18 cellular contexts compared by ENCODE assay signal in the genomic region with DNA sequence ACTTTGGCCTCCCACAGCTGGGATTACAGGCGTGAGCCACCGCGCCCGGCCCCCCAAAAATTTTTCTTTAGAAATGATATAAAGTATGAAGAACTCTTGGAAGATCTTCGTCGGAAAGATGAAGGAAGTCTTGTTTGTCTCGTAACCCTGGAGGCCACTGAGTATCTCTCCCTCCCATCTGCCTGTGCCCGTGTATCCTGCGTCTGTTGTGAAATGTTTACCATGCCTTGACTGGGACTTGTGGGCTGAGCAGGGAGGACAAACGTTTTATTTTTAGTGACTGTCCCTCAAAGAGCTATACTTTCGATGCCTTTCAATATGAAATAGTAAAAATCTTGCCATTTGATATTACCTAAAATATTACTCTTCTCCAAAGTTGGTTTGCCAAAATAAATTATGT.
DNase-seq lines count a peak whose midpoint lies in the region; ATAC-seq and TF ChIP-seq lines count a peak whose summit lies in the region.
"Had no signal": no experiment of that assay in that cellular context is flagged by ENCODE, and none has a peak within 500 bp of the region (broad histone marks: within the 10 kb centered on the region; RNA-seq: fewer than 3 reads in every experiment).

No MANE protein-coding gene starts in this region.

- H3K9me3 ChIP-seq in KOPT-K1 (ENCODE audit: insufficient read depth, low read length, poor library complexity, severe bottlenecking) = no peaks in the 10 kb centered on the region
- H3K9me3 ChIP-seq: body of pancreas, colonic mucosa, MG63, pancreas, sigmoid colon had no signal

- H3K27ac ChIP-seq in KOPT-K1 (ENCODE audit: low read depth, low read length, poor library complexity, severe bottlenecking) = peak overlapping the region; percentile 97
- H3K27ac ChIP-seq in coronary artery = no peak overlapping the region
- H3K27ac ChIP-seq: body of pancreas, colonic mucosa, pancreas, VCaP had no signal

- peak overlapping the region; percentile 95 for H3K27ac Mint-ChIP-seq in activated naive CD4-positive, alpha-beta T cell treated with anti-CD3 and anti-CD28 coated beads, Interleukin-2, amount 10 ng/mL, durations not matched to agents 7 days and 5 days
- peak overlapping the region; percentile 91 for H3K27ac Mint-ChIP-seq in activated naive CD8-positive, alpha-beta T cell
- peak overlapping the region; percentile 79 for H3K27ac Mint-ChIP-seq in stimulated activated memory B cell treated with anti-CD40 and anti-IgM and Interleukin-4, amounts not matched to agents 10 μg/mL and 1 μg/mL and 100 μg/mL, for 72 hours

- H3K36me3 Mint-ChIP-seq in activated naive CD4-positive, alpha-beta T cell treated with anti-CD3 and anti-CD28 coated beads, Interleukin-2, amount 10 ng/mL, durations not matched to agents 7 days and 5 days = peaks cover 49% of the 10 kb centered on the region
- peaks cover 10% of the 10 kb centered on the region for H3K36me3 Mint-ChIP-seq in activated naive CD8-positive, alpha-beta T cell
- H3K36me3 Mint-ChIP-seq in stimulated activated memory B cell treated with anti-CD40 and anti-IgM and Interleukin-4, amounts not matched to agents 10 μg/mL and 1 μg/mL and 100 μg/mL, for 72 hours = peaks cover 29% of the 10 kb centered on the region

- DNase-seq in activated naive CD4-positive, alpha-beta T cell treated with anti-CD3 and anti-CD28 coated beads, Interleukin-2, amount 10 ng/mL, durations not matched to agents 7 days and 5 days = no peak
- DNase-seq in activated naive CD4-positive, alpha-beta T cell treated with Interleukin-2 at 50 U/mL for 16 hours = no peak
- DNase-seq in foreskin fibroblast = no peak
- DNase-seq in cerebellar cortex (ENCODE audit: low spot score) = no peak
- no peak for DNase-seq in coronary artery (ENCODE audit: low spot score)
- DNase-seq: body of pancreas, colonic mucosa, DMS79, left cardiac atrium, mesenchymal stem cell, MG63, pancreas, sigmoid colon had no signal

- peak overlapping the region; percentile 67 for H3K4me3 Mint-ChIP-seq in activated naive CD4-positive, alpha-beta T cell treated with anti-CD3 and anti-CD28 coated beads, Interleukin-2, amount 10 ng/mL, durations not matched to agents 7 days and 5 days
- H3K4me3 Mint-ChIP-seq in activated naive CD8-positive, alpha-beta T cell = peak overlapping the region; percentile 83
- no peak overlapping the region for H3K4me3 Mint-ChIP-seq in stimulated activated memory B cell treated with anti-CD40 and anti-IgM and Interleukin-4, amounts not matched to agents 10 μg/mL and 1 μg/mL and 100 μg/mL, for 72 hours

- H3K4me3 ChIP-seq in foreskin fibroblast (ENCODE audit: low read depth in 1 of 2, low read length in 2 of 2) = no peak overlapping the region
- H3K4me3 ChIP-seq in coronary artery = no peak overlapping the region
- H3K4me3 ChIP-seq: body of pancreas, colonic mucosa, MG63, pancreas, sigmoid colon had no signal

- CTCF ChIA-PET in activated naive CD4-positive, alpha-beta T cell treated with anti-CD3 and anti-CD28 coated beads, Interleukin-2, amount 10 ng/mL, durations not matched to agents 7 days and 5 days (lab: Charles Lee) = no interaction called here

- ATAC-seq in stimulated activated memory B cell treated with anti-CD40 and anti-IgM and Interleukin-4, amounts not matched to agents 10 μg/mL and 1 μg/mL and 100 μg/mL, for 72 hours = no peak
- ATAC-seq: body of pancreas, pancreas, Right ventricle myocardium inferior had no signal

- H3K9me3 Mint-ChIP-seq in activated naive CD4-positive, alpha-beta T cell treated with anti-CD3 and anti-CD28 coated beads, Interleukin-2, amount 10 ng/mL, durations not matched to agents 7 days and 5 days = peaks cover 2% of the 10 kb centered on the region
- no peaks in the 10 kb centered on the region for H3K9me3 Mint-ChIP-seq in activated naive CD8-positive, alpha-beta T cell (ENCODE audit: low read depth)
- H3K9me3 Mint-ChIP-seq in stimulated activated memory B cell treated with anti-CD40 and anti-IgM and Interleukin-4, amounts not matched to agents 10 μg/mL and 1 μg/mL and 100 μg/mL, for 72 hours = no peaks in the 10 kb centered on the region

- H3K36me3 ChIP-seq in KOPT-K1 (ENCODE audit: insufficient read depth, low read length) = no peaks in the 10 kb centered on the region
- H3K36me3 ChIP-seq: colonic mucosa, MG63, pancreas, sigmoid colon had no signal

- TF ChIP-seq CTCF in foreskin fibroblast (IDR thresholded peaks at IDR 0.05; ENCODE audit: low read depth, low read length) = no peak
- TF ChIP-seq CTCF in coronary artery (IDR thresholded peaks at IDR 0.05) = no peak

- peaks cover 95% of the 10 kb centered on the region for H3K4me1 Mint-ChIP-seq in activated naive CD4-positive, alpha-beta T cell treated with anti-CD3 and anti-CD28 coated beads, Interleukin-2, amount 10 ng/mL, durations not matched to agents 7 days and 5 days
- peaks cover 86% of the 10 kb centered on the region for H3K4me1 Mint-ChIP-seq in activated naive CD8-positive, alpha-beta T cell (ENCODE audit: low read depth)
- H3K4me1 Mint-ChIP-seq in stimulated activated memory B cell treated with anti-CD40 and anti-IgM and Interleukin-4, amounts not matched to agents 10 μg/mL and 1 μg/mL and 100 μg/mL, for 72 hours = peaks cover 76% of the 10 kb centered on the region

- no peaks in the 10 kb centered on the region for H3K27me3 Mint-ChIP-seq in activated naive CD4-positive, alpha-beta T cell treated with anti-CD3 and anti-CD28 coated beads, Interleukin-2, amount 10 ng/mL, durations not matched to agents 7 days and 5 days
- no peaks in the 10 kb centered on the region for H3K27me3 Mint-ChIP-seq in activated naive CD8-positive, alpha-beta T cell
- H3K27me3 Mint-ChIP-seq in stimulated activated memory B cell treated with anti-CD40 and anti-IgM and Interleukin-4, amounts not matched to agents 10 μg/mL and 1 μg/mL and 100 μg/mL, for 72 hours = no peaks in the 10 kb centered on the region
